ENCODE assay signal across 21 cellular contexts in the genomic region with DNA sequence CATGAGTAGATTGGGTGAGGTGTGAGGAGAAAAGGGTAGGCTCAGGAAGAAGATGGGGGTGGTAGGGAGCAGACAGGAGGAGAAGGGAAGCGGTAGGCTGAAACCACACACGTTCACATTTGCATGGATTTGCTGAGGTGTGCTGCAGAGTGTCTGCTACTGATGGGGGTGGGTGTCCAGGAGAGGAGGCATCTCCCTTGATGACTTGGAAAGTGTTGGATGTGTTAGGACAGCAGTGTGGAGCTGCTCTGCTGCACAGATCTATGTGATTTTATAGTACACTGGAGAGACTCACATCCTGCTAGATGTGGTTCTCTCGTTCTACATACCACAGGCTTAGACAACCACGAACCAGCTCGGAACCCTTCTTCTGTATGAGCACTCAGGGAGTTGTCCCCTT. TPM values are rescaled to one million over a fixed set of nuclear protein-coding genes. Genes with fewer than 3 reads are reported as not detected.
DNase-seq lines count a peak whose midpoint lies in the region; ATAC-seq, FAIRE-seq and TF ChIP-seq lines count a peak whose summit lies in the region.
"Had no signal": no experiment of that assay in that cellular context is flagged by ENCODE, and none has a peak within 500 bp of the region (broad histone marks: within the 10 kb centered on the region; RNA-seq: fewer than 3 reads in every experiment).

No MANE protein-coding gene starts in this region.

- H3K36me3 Mint-ChIP-seq in activated CD8-positive, alpha-beta T cell treated with anti-CD3 and anti-CD28 coated beads, Interleukin-2, amount 10 ng/mL, durations not matched to agents 7 days and 5 days (ENCODE audit: low read depth): no peaks in the 10 kb centered on the region
- H3K36me3 Mint-ChIP-seq in activated CD8-positive, alpha-beta T cell treated with anti-CD3 and anti-CD28 coated beads for 36 hours (ENCODE audit: low read depth): no peaks in the 10 kb centered on the region
- H3K36me3 Mint-ChIP-seq in activated T-helper 17 cell treated with anti-CD3 and anti-CD28 coated beads, Interleukin-2, amount 50 U/mL, for 72 hours (ENCODE audit: low read depth): no peaks in the 10 kb centered on the region
- H3K36me3 Mint-ChIP-seq: CD14-positive monocyte; CD8-positive, alpha-beta T cell had no signal

- no peaks in the 10 kb centered on the region for H3K27me3 ChIP-seq in H1 (replicated peaks in 1 of 4; ENCODE audit: control insufficient read depth in 3 of 4, extremely low read depth in 1 of 4, insufficient read depth in 3 of 4, low read length in 3 of 4)
- no peaks in the 10 kb centered on the region for H3K27me3 ChIP-seq in spleen (replicated peaks in 1 of 7)

- H3K4me2 ChIP-seq in H1 (ENCODE audit: insufficient read depth in 1 of 2, low read depth in 2 of 2, low read length in 2 of 2): no peak overlapping the region

- H2BK20ac ChIP-seq in H1 (ENCODE audit: low read length): peak overlapping the region; percentile 51

- no peak overlapping the region for H3K9ac ChIP-seq in H1 (replicated peaks in 1 of 4; ENCODE audit: extremely low read depth in 1 of 4, low read depth in 3 of 4, low read length in 3 of 4)

- no peak overlapping the region for H3K4me3 ChIP-seq in H1 (ENCODE audit: extremely low read depth in 1 of 4, insufficient read depth in 2 of 4, low read depth in 3 of 4, low read length in 4 of 4)
- no peak overlapping the region for H3K4me3 ChIP-seq in spleen

- H3K23ac ChIP-seq in H1 (ENCODE audit: insufficient read length): no peak overlapping the region

- H3K56ac ChIP-seq in H1 (replicated peaks; ENCODE audit: insufficient read length, low read depth, low read length): no peak overlapping the region

- DNase-seq in activated CD8-positive, alpha-beta T cell treated with anti-CD3 and anti-CD28 coated beads, Interleukin-2, amount 10 ng/mL, durations not matched to agents 7 days and 5 days: no peak
- DNase-seq in activated CD8-positive, alpha-beta T cell treated with anti-CD3 and anti-CD28 coated beads for 36 hours: no peak
- DNase-seq in H1 (ENCODE audit: low read depth in 1 of 2, low spot score in 2 of 2): no peak
- peak; percentile 18 for DNase-seq in spleen
- no peak for DNase-seq in activated effector memory CD4-positive, alpha-beta T cell treated with Interleukin-2 at 50 U/mL for 16 hours
- no peak for DNase-seq in kidney tubule cell (ENCODE audit: low spot score)
- DNase-seq in MV-4-11 (lab: John Stamatoyannopoulos, UW): no peak
- DNase-seq: Caco-2; CD8-positive, alpha-beta T cell; DND-41; GDM1 had no signal

- H3K9me3 Mint-ChIP-seq in activated CD8-positive, alpha-beta T cell treated with anti-CD3 and anti-CD28 coated beads, Interleukin-2, amount 10 ng/mL, durations not matched to agents 7 days and 5 days (ENCODE audit: insufficient read depth): no peaks in the 10 kb centered on the region
- H3K9me3 Mint-ChIP-seq in activated CD8-positive, alpha-beta T cell treated with anti-CD3 and anti-CD28 coated beads for 36 hours: no peaks in the 10 kb centered on the region
- H3K9me3 Mint-ChIP-seq in activated T-helper 17 cell treated with anti-CD3 and anti-CD28 coated beads, Interleukin-2, amount 50 U/mL, for 72 hours: no peaks in the 10 kb centered on the region
- H3K9me3 Mint-ChIP-seq: CD14-positive monocyte; CD8-positive, alpha-beta T cell had no signal

- H3K27ac ChIP-seq in H1 (ENCODE audit: low read depth, low read length): no peak overlapping the region
- no peak overlapping the region for H3K27ac ChIP-seq in spleen
- H3K27ac ChIP-seq: 22Rv1 had no signal

- H3K79me2 ChIP-seq in H1 (ENCODE audit: control insufficient read depth in 1 of 2, insufficient read depth in 2 of 2, low read length in 2 of 2): peaks cover 3 to 40% of the 10 kb centered on the region in 2 experiments; a peak in 2 of 4 replicates

- no peak overlapping the region for H2BK120ac ChIP-seq in H1 (replicated peaks; ENCODE audit: low read depth, low read length)

- peaks cover 21% of the 10 kb centered on the region for H3K23me2 ChIP-seq in H1 (ENCODE audit: low read depth, low read length)

- H3K4me3 Mint-ChIP-seq in activated CD8-positive, alpha-beta T cell treated with anti-CD3 and anti-CD28 coated beads, Interleukin-2, amount 10 ng/mL, durations not matched to agents 7 days and 5 days: no peak overlapping the region
- H3K4me3 Mint-ChIP-seq in activated CD8-positive, alpha-beta T cell treated with anti-CD3 and anti-CD28 coated beads for 36 hours: no peak overlapping the region
- no peak overlapping the region for H3K4me3 Mint-ChIP-seq in activated T-helper 17 cell treated with anti-CD3 and anti-CD28 coated beads, Interleukin-2, amount 50 U/mL, for 72 hours
- H3K4me3 Mint-ChIP-seq: CD14-positive monocyte; CD8-positive, alpha-beta T cell had no signal

- CTCF ChIA-PET in activated CD8-positive, alpha-beta T cell treated with anti-CD3 and anti-CD28 coated beads, Interleukin-2, amount 10 ng/mL, durations not matched to agents 7 days and 5 days (lab: Charles Lee): interaction anchor here (0.9 to 7.5 kb wide), 4 partner anchors 10 to 74 kb away, joined by 3 to 69 read pairs (median 18); no protein-coding TSS in a partner anchor
- CTCF ChIA-PET in activated CD8-positive, alpha-beta T cell treated with anti-CD3 and anti-CD28 coated beads for 36 hours (lab: Charles Lee): interaction anchor here (1.0 to 8.3 kb wide), 3 partner anchors 12 to 63 kb away, joined by 3 to 78 read pairs (median 7); a partner anchor contains a TSS
- CTCF ChIA-PET in H1 (lab: Charles Lee; ENCODE audit: partially characterized antibody): interaction anchor here (1.6 to 70.5 kb wide), 5 partner anchors 11 to 97 kb away, joined by 3 to 2092 read pairs (median 1314); a partner anchor contains a TSS

- no peak overlapping the region for H4K91ac ChIP-seq in H1 (replicated peaks; ENCODE audit: insufficient read length, low read length)

- H4K20me1 ChIP-seq in H1 (replicated peaks in 1 of 2; ENCODE audit: control insufficient read depth in 1 of 2, insufficient read depth in 2 of 2, low read length in 2 of 2): no peaks in the 10 kb centered on the region

- no peak for TF ChIP-seq RAD21 in H1 (IDR thresholded peaks at IDR 0.05 in 1 of 2, conservative IDR thresholded peaks at IDR 0.05 in 1 of 2; ENCODE audit: low read depth in 2 of 2, low read length in 2 of 2)

- intact Hi-C loops in activated CD8-positive, alpha-beta T cell treated with anti-CD3 and anti-CD28 coated beads for 36 hours (cut with micrococcal nuclease): no loop called here
- intact Hi-C loops in spleen (cut with DNase I; ENCODE audit: low total_unique reads): no loop called here

- peaks cover 9% of the 10 kb centered on the region for H3K79me1 ChIP-seq in H1 (ENCODE audit: low read depth, low read length)

- no peak overlapping the region for H4K5ac ChIP-seq in H1 (ENCODE audit: insufficient read length, low read depth, low read length)

- FAIRE-seq in H1 (lab: Jason Lieb, UNC): no peak
- FAIRE-seq: GM12892, GM19239 had no signal

- peak; percentile 41 for ATAC-seq in activated CD8-positive, alpha-beta T cell treated with anti-CD3 and anti-CD28 coated beads, Interleukin-2, amount 10 ng/mL, durations not matched to agents 7 days and 5 days
- no peak for ATAC-seq in activated CD8-positive, alpha-beta T cell treated with anti-CD3 and anti-CD28 coated beads for 36 hours
- ATAC-seq in activated T-helper 17 cell treated with anti-CD3 and anti-CD28 coated beads, Interleukin-2, amount 50 U/mL, for 72 hours (replicated peaks): no peak
- ATAC-seq: CD8-positive, alpha-beta T cell; HCT116 had no signal

- H3K27ac Mint-ChIP-seq in activated CD8-positive, alpha-beta T cell treated with anti-CD3 and anti-CD28 coated beads, Interleukin-2, amount 10 ng/mL, durations not matched to agents 7 days and 5 days: no peak overlapping the region
- no peak overlapping the region for H3K27ac Mint-ChIP-seq in activated CD8-positive, alpha-beta T cell treated with anti-CD3 and anti-CD28 coated beads for 36 hours
- peak overlapping the region; percentile 6 for H3K27ac Mint-ChIP-seq in activated T-helper 17 cell treated with anti-CD3 and anti-CD28 coated beads, Interleukin-2, amount 50 U/mL, for 72 hours
- H3K27ac Mint-ChIP-seq: CD14-positive monocyte; CD8-positive, alpha-beta T cell had no signal

- TF ChIP-seq EP300 in H1 (IDR thresholded peaks at IDR 0.05; ENCODE audit: borderline replicate concordance in 1 of 2, low read depth in 2 of 2, low read length in 2 of 2): no peak

- H2AFZ ChIP-seq in H1 (ENCODE audit: low read length): no peak overlapping the region

- 74% methylated on average over 5 of the region's 5 CpGs; no CpG with 5 or more reads in 1 of the 2 experiments for WGBS in H1 (ENCODE audit: extremely low coverage in 1 of 2, insufficient coverage in 1 of 2, insufficient read length in 1 of 2, insufficient replicate concordance in 2 of 2, low coverage in 1 of 2, low lambda C conversion rate in 2 of 2, missing lambda C conversion rate in 1 of 2), 2 experiments
- 73 to 90% (median 78%) methylated on average over 5 of the region's 5 CpGs for WGBS in spleen, 5 donors

- peaks cover 2% of the 10 kb centered on the region for H3K27me3 Mint-ChIP-seq in activated CD8-positive, alpha-beta T cell treated with anti-CD3 and anti-CD28 coated beads, Interleukin-2, amount 10 ng/mL, durations not matched to agents 7 days and 5 days (ENCODE audit: low read depth)
- no peaks in the 10 kb centered on the region for H3K27me3 Mint-ChIP-seq in activated CD8-positive, alpha-beta T cell treated with anti-CD3 and anti-CD28 coated beads for 36 hours
- no peaks in the 10 kb centered on the region for H3K27me3 Mint-ChIP-seq in activated T-helper 17 cell treated with anti-CD3 and anti-CD28 coated beads, Interleukin-2, amount 50 U/mL, for 72 hours

- POLR2A ChIA-PET in activated CD8-positive, alpha-beta T cell treated with anti-CD3 and anti-CD28 coated beads, Interleukin-2, amount 10 ng/mL, durations not matched to agents 7 days and 5 days (lab: Charles Lee): no interaction called here
- POLR2A ChIA-PET in activated CD8-positive, alpha-beta T cell treated with anti-CD3 and anti-CD28 coated beads for 36 hours (lab: Charles Lee): no interaction called here
- POLR2A ChIA-PET in H1 (lab: Charles Lee; ENCODE audit: partially characterized antibody): interaction anchor here (31.9 to 52.7 kb wide), 3 partner anchors 5 to 63 kb away, joined by 944 to 1523 read pairs (median 1523); a partner anchor contains a TSS

- H3K14ac ChIP-seq in H1 (ENCODE audit: insufficient read length): no peak overlapping the region

- no peaks in the 10 kb centered on the region for H3K4me1 Mint-ChIP-seq in activated CD8-positive, alpha-beta T cell treated with anti-CD3 and anti-CD28 coated beads, Interleukin-2, amount 10 ng/mL, durations not matched to agents 7 days and 5 days (ENCODE audit: low read depth)
- no peaks in the 10 kb centered on the region for H3K4me1 Mint-ChIP-seq in activated CD8-positive, alpha-beta T cell treated with anti-CD3 and anti-CD28 coated beads for 36 hours (ENCODE audit: low read depth)
- H3K4me1 Mint-ChIP-seq in activated T-helper 17 cell treated with anti-CD3 and anti-CD28 coated beads, Interleukin-2, amount 50 U/mL, for 72 hours: no peaks in the 10 kb centered on the region

- H3K4me1 ChIP-seq in H1 (replicated peaks in 1 of 4; ENCODE audit: control insufficient read depth in 3 of 4, insufficient read depth in 4 of 4, low read length in 3 of 4) (peaks cover 27 to 45% (median 31%) of the 10 kb centered on the region in 4 experiments), spleen (peaks cover 0 to 18% (median 9%) of the 10 kb centered on the region in 6 donors)
- H3K4me1 ChIP-seq: Caco-2 had no signal

- H2AK5ac ChIP-seq in H1 (ENCODE audit: low read depth, low read length): peak overlapping the region; percentile 58; the same call in 1 of the 2 replicates

- no peak overlapping the region for H3K4ac ChIP-seq in H1 (replicated peaks; ENCODE audit: insufficient read length, low read depth, low read length)

- TF ChIP-seq CTCF in activated CD8-positive, alpha-beta T cell treated with anti-CD3 and anti-CD28 coated beads for 36 hours (IDR thresholded peaks at IDR 0.05): no peak
- TF ChIP-seq CTCF in H1 (IDR thresholded peaks at IDR 0.05; ENCODE audit: control extremely low read depth in 1 of 3, insufficient read depth in 1 of 3, low read depth in 1 of 3, low read length in 3 of 3) (no peak), spleen (IDR thresholded peaks at IDR 0.05 in 8 of 11, conservative IDR thresholded peaks at IDR 0.05 in 3 of 11) (no peak)

- H2BK15ac ChIP-seq in H1 (ENCODE audit: low read length): peak overlapping the region; percentile 61

- no peak overlapping the region for H3K18ac ChIP-seq in H1 (ENCODE audit: extremely low read depth, low read length)

- H3K9me3 ChIP-seq in H1 (ENCODE audit: insufficient read depth in 2 of 2, low read depth in 1 of 2, low read length in 1 of 2) (no peaks in the 10 kb centered on the region), spleen (no peaks in the 10 kb centered on the region)
- H3K9me3 ChIP-seq: Caco-2 had no signal

- H4K8ac ChIP-seq in H1 (ENCODE audit: extremely low read depth, insufficient read depth, low read length): no peak overlapping the region

- TF ChIP-seq POLR2A in H1 (IDR thresholded peaks at IDR 0.05; ENCODE audit: control extremely low read depth in 1 of 2, low read depth in 2 of 2, low read length in 2 of 2) (no peak), spleen (IDR thresholded peaks at IDR 0.05) (no peak)

- peak overlapping the region; percentile 36; the same call in 1 of the 2 replicates for H2BK5ac ChIP-seq in H1 (ENCODE audit: low read depth, low read length)

- H2BK12ac ChIP-seq in H1 (ENCODE audit: low read depth, low read length): no peak overlapping the region

- peaks cover 0 to 16% (median 3%) of the 10 kb centered on the region in 4 experiments; a peak in 4 of 8 replicates for H3K36me3 ChIP-seq in H1 (ENCODE audit: control insufficient read depth in 2 of 4, insufficient read depth in 4 of 4, low read length in 3 of 4)
- H3K36me3 ChIP-seq in spleen: no peaks in the 10 kb centered on the region

RNA-seq across cellular contexts. Expression of a gene that starts 9.3 kb away (rescaled TPM):
- total RNA-seq in activated CD8-positive, alpha-beta T cell treated with anti-CD3 and anti-CD28 coated beads, Interleukin-2, amount 10 ng/mL, durations not matched to agents 7 days and 5 days: 1 to 10 TPM in 1 of 2 experiments, under 1 TPM in 1; 0.90 to 1.5 TPM
- 1 to 10 TPM in 1 of 2 experiments, under 1 TPM in 1; 0.78 to 1.0 TPM for total RNA-seq in activated CD8-positive, alpha-beta T cell treated with anti-CD3 and anti-CD28 coated beads for 36 hours
- total RNA-seq in activated T-helper 17 cell treated with anti-CD3 and anti-CD28 coated beads, Interleukin-2, amount 50 U/mL, for 72 hours: 1 to 10 TPM; 2.1 to 2.3 TPM
- total RNA-seq in H1 (2021; fragmentation: NEBNext Ultra II Directional; extraction: Animal tissue kit (Norgen Biotek cat#: 25700)): 27.0 and 28.6 TPM in 2 replicates
- polyA plus RNA-seq in H1 (2011; rRNA removed): 2.7 and 3.7 TPM in 2 replicates
- polyA plus RNA-seq in H1 (2011; cell fraction: cytosol; rRNA removed): 1.7 TPM
- polyA plus RNA-seq in H1 (2011; cell fraction: nucleus; rRNA removed): 7.3 TPM
- polyA plus RNA-seq in H1 (2012, experiment 1 of 2): 14.7 to 22.4 TPM (median 19.8 TPM) in 4 replicates
- polyA plus RNA-seq in H1 (2012, experiment 2 of 2): 7.9 TPM
- 13.2 TPM for polyA plus RNA-seq in H1 (2013, experiment 1 of 2)
- 12.1 TPM for polyA plus RNA-seq in H1 (2013, experiment 2 of 2)
- 6.0 and 8.5 TPM in 2 replicates for polyA minus RNA-seq in H1 (2011; rRNA and poly(A)+ RNA removed)
- 15.5 TPM for polyA minus RNA-seq in H1 (2011; cell fraction: cytosol; rRNA and poly(A)+ RNA removed)
- polyA minus RNA-seq in H1 (2011; cell fraction: nucleus; rRNA and poly(A)+ RNA removed): 13.7 TPM
- 1 to 10 TPM in 5 of 7 donors, under 1 TPM in 2; 0.42 to 2.9 (median 1.5) TPM for total RNA-seq in spleen
- polyA plus RNA-seq in spleen: under 1 TPM; 0.09 to 0.35 (median 0.11) TPM

RNA-seq across cellular contexts. Expression of a gene that starts 13.8 kb away (rescaled TPM):
- total RNA-seq in activated CD8-positive, alpha-beta T cell treated with anti-CD3 and anti-CD28 coated beads, Interleukin-2, amount 10 ng/mL, durations not matched to agents 7 days and 5 days: 1 to 10 TPM; 7.3 to 9.8 TPM
- 1 to 10 TPM; 5.1 to 7.6 TPM for total RNA-seq in activated CD8-positive, alpha-beta T cell treated with anti-CD3 and anti-CD28 coated beads for 36 hours
- total RNA-seq in activated T-helper 17 cell treated with anti-CD3 and anti-CD28 coated beads, Interleukin-2, amount 50 U/mL, for 72 hours: 1 to 10 TPM; 7.3 to 8.7 TPM
- 14.8 and 16.6 TPM in 2 replicates for total RNA-seq in H1 (2021; fragmentation: NEBNext Ultra II Directional; extraction: Animal tissue kit (Norgen Biotek cat#: 25700))
- polyA plus RNA-seq in H1 (2011; rRNA removed) (19.0 and 23.4 TPM in 2 replicates), spleen (10 to 100 TPM in 1 of 3 donors, 1 to 10 TPM in 2; 4.5 to 14.2 (median 8.9) TPM)
- 16.2 TPM for polyA plus RNA-seq in H1 (2011; cell fraction: cytosol; rRNA removed)
- 16.0 TPM for polyA plus RNA-seq in H1 (2011; cell fraction: nucleus; rRNA removed)
- 14.7 to 21.8 TPM (median 19.2 TPM) in 4 replicates for polyA plus RNA-seq in H1 (2012, experiment 1 of 2)
- 25.1 TPM for polyA plus RNA-seq in H1 (2012, experiment 2 of 2)
- polyA plus RNA-seq in H1 (2013, experiment 1 of 2): 7.0 TPM
- polyA plus RNA-seq in H1 (2013, experiment 2 of 2): 8.4 TPM
- 16.4 and 30.4 TPM in 2 replicates for polyA minus RNA-seq in H1 (2011; rRNA and poly(A)+ RNA removed)
- 6.2 TPM for polyA minus RNA-seq in H1 (2011; cell fraction: cytosol; rRNA and poly(A)+ RNA removed)
- 14.0 TPM for polyA minus RNA-seq in H1 (2011; cell fraction: nucleus; rRNA and poly(A)+ RNA removed)
- 10 to 100 TPM; 16.8 to 25.4 (median 18.6) TPM for total RNA-seq in spleen

RNA-seq across cellular contexts. Expression of a gene that starts 25.3 kb away (rescaled TPM):
- total RNA-seq in activated CD8-positive, alpha-beta T cell treated with anti-CD3 and anti-CD28 coated beads, Interleukin-2, amount 10 ng/mL, durations not matched to agents 7 days and 5 days: 100 to 1,000 TPM; 267 to 276 TPM
- total RNA-seq in activated CD8-positive, alpha-beta T cell treated with anti-CD3 and anti-CD28 coated beads for 36 hours: 100 to 1,000 TPM; 146 to 155 TPM
- total RNA-seq in activated T-helper 17 cell treated with anti-CD3 and anti-CD28 coated beads, Interleukin-2, amount 50 U/mL, for 72 hours: 100 to 1,000 TPM; 199 to 312 TPM
- total RNA-seq in H1 (2021; fragmentation: NEBNext Ultra II Directional; extraction: Animal tissue kit (Norgen Biotek cat#: 25700)): 70.1 and 70.9 TPM in 2 replicates
- polyA plus RNA-seq in H1 (2011; rRNA removed) (134 and 162 TPM in 2 replicates), spleen (100 to 1,000 TPM; 126 to 267 (median 176) TPM)
- polyA plus RNA-seq in H1 (2011; cell fraction: cytosol; rRNA removed): 149 TPM
- 1,259 TPM for polyA plus RNA-seq in H1 (2011; cell fraction: nucleus; rRNA removed)
- polyA plus RNA-seq in H1 (2012, experiment 1 of 2): 88.4 to 117 TPM (median 102 TPM) in 4 replicates
- polyA plus RNA-seq in H1 (2012, experiment 2 of 2): 65.4 TPM
- polyA plus RNA-seq in H1 (2013, experiment 1 of 2): 65.1 TPM
- 60.0 TPM for polyA plus RNA-seq in H1 (2013, experiment 2 of 2)
- polyA minus RNA-seq in H1 (2011; rRNA and poly(A)+ RNA removed): 116 and 124 TPM in 2 replicates
- polyA minus RNA-seq in H1 (2011; cell fraction: cytosol; rRNA and poly(A)+ RNA removed): 57.8 TPM
- 206 TPM for polyA minus RNA-seq in H1 (2011; cell fraction: nucleus; rRNA and poly(A)+ RNA removed)
- 100 to 1,000 TPM; 139 to 261 (median 193) TPM for total RNA-seq in spleen

RNA-seq across cellular contexts. Expression of a gene that starts 36.3 kb away (rescaled TPM):
- not detected for total RNA-seq in activated CD8-positive, alpha-beta T cell treated with anti-CD3 and anti-CD28 coated beads, Interleukin-2, amount 10 ng/mL, durations not matched to agents 7 days and 5 days
- total RNA-seq in activated CD8-positive, alpha-beta T cell treated with anti-CD3 and anti-CD28 coated beads for 36 hours: under 1 TPM; 0.25 to 0.51 TPM
- not detected for total RNA-seq in activated T-helper 17 cell treated with anti-CD3 and anti-CD28 coated beads, Interleukin-2, amount 50 U/mL, for 72 hours
- total RNA-seq in H1 (2021; fragmentation: NEBNext Ultra II Directional; extraction: Animal tissue kit (Norgen Biotek cat#: 25700)): 46.4 and 46.7 TPM in 2 replicates
- polyA plus RNA-seq in H1 (2011; rRNA removed) (23.9 and 35.0 TPM in 2 replicates), spleen (under 1 TPM; 0.70 to 0.93 (median 0.93) TPM)
- 31.2 TPM for polyA plus RNA-seq in H1 (2011; cell fraction: cytosol; rRNA removed)
- polyA plus RNA-seq in H1 (2011; cell fraction: nucleus; rRNA removed): 48.6 TPM
- polyA plus RNA-seq in H1 (2012, experiment 1 of 2): 20.3 to 33.0 TPM (median 27.2 TPM) in 4 replicates
- polyA plus RNA-seq in H1 (2012, experiment 2 of 2): 23.3 TPM
- polyA plus RNA-seq in H1 (2013, experiment 1 of 2): 23.9 TPM
- polyA plus RNA-seq in H1 (2013, experiment 2 of 2): 23.3 TPM
- 11.2 and 13.2 TPM in 2 replicates for polyA minus RNA-seq in H1 (2011; rRNA and poly(A)+ RNA removed)
- polyA minus RNA-seq in H1 (2011; cell fraction: cytosol; rRNA and poly(A)+ RNA removed): 19.1 TPM
- polyA minus RNA-seq in H1 (2011; cell fraction: nucleus; rRNA and poly(A)+ RNA removed): 24.3 TPM
- 10 to 100 TPM in 2 of 7 donors, 1 to 10 TPM in 5; 1.2 to 17.3 (median 5.8) TPM for total RNA-seq in spleen
- total RNA-seq: A673; Caco-2; CD8-positive, alpha-beta T cell; H4; HT-29 had no signal
- polyA plus RNA-seq: BJ had no signal
